In genomic region chr11:46367244-46367915, GRCh38 we compare ENCODE assay signal across 1 cellular context.
TF ChIP-seq lines count a peak whose summit lies in the region.

No MANE protein-coding gene starts in this region.

TF ChIP-seq in H1, 55 proteins besides CTCF, POLR2A, EP300 and RAD21:
- no peak for TF ChIP-seq KDM4A (IDR thresholded peaks at IDR 0.05; ENCODE audit: low read depth, low read length, severe bottlenecking)
- no peak for TF ChIP-seq RXRA (IDR thresholded peaks at IDR 0.05; ENCODE audit: insufficient read depth, low read depth, low read length)
- no peak for TF ChIP-seq FOSL1 (IDR thresholded peaks at IDR 0.05; ENCODE audit: insufficient read depth, low read depth, low read length)
- TF ChIP-seq PHF8 (conservative IDR thresholded peaks at IDR 0.05; ENCODE audit: low read depth, low read length), result no peak
- no peak for TF ChIP-seq ASH2L (IDR thresholded peaks at IDR 0.05; ENCODE audit: low read length)
- no peak for TF ChIP-seq SIX5 (IDR thresholded peaks at IDR 0.05; ENCODE audit: low read depth, low read length)
- no peak for TF ChIP-seq EGR1 (IDR thresholded peaks at IDR 0.05; ENCODE audit: borderline replicate concordance, low read depth, low read length)
- 0 out of 4 replicates have a peak, but pooled peaks of 1 of the 2 experiments have one; percentile 45 for TF ChIP-seq SIN3A (conservative IDR thresholded peaks at IDR 0.05 in 1 of 2, IDR thresholded peaks at IDR 0.05 in 1 of 2; ENCODE audit: low read depth in 1 of 2, low read length in 2 of 2)
- peak; percentile 55; the same call in 1 of the 2 replicates for TF ChIP-seq GABPA (IDR thresholded peaks at IDR 0.05; ENCODE audit: borderline replicate concordance, insufficient read depth, low read length)
- TF ChIP-seq BRCA1 (IDR thresholded peaks at IDR 0.05; ENCODE audit: low read depth, low read length), result no peak
- 0 out of 2 replicates have a peak, but pooled peaks have one; percentile 12 for TF ChIP-seq TCF12 (IDR thresholded peaks at IDR 0.05; ENCODE audit: low read depth, low read length)
- TF ChIP-seq, protein P1, sequence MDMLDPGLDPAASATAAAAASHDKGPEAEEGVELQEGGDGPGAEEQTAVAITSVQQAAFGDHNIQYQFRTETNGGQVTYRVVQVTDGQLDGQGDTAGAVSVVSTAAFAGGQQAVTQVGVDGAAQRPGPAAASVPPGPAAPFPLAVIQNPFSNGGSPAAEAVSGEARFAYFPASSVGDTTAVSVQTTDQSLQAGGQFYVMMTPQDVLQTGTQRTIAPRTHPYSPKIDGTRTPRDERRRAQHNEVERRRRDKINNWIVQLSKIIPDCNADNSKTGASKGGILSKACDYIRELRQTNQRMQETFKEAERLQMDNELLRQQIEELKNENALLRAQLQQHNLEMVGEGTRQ (IDR thresholded peaks at IDR 0.05; ENCODE audit: low read length), result no peak
- TF ChIP-seq SUZ12 (IDR thresholded peaks at IDR 0.05; ENCODE audit: low read length), result no peak
- TF ChIP-seq CREB1 (IDR thresholded peaks at IDR 0.05), result peak; percentile 44; the same call in 1 of the 2 replicates
- peak; percentile 57; the same call in 1 of the 2 replicates for TF ChIP-seq MAX (IDR thresholded peaks at IDR 0.05)
- no peak for TF ChIP-seq ZNF274 (IDR thresholded peaks at IDR 0.05; ENCODE audit: borderline replicate concordance, extremely low read depth, low read length)
- TF ChIP-seq JUND (IDR thresholded peaks at IDR 0.05; ENCODE audit: low read length), result no peak
- no peak for TF ChIP-seq SP4 (IDR thresholded peaks at IDR 0.05; ENCODE audit: low read length)
- TF ChIP-seq CBX5 (IDR thresholded peaks at IDR 0.05; ENCODE audit: low read depth, low read length), result no peak
- TF ChIP-seq TAF1 (IDR thresholded peaks at IDR 0.05; ENCODE audit: low read depth, low read length), result no peak
- no peak for TF ChIP-seq BACH1 (IDR thresholded peaks at IDR 0.05; ENCODE audit: low read length)
- TF ChIP-seq RFX5 (IDR thresholded peaks at IDR 0.05; ENCODE audit: borderline replicate concordance, low read depth, low read length), result no peak
- no peak for TF ChIP-seq TEAD4 (IDR thresholded peaks at IDR 0.05; ENCODE audit: low read depth, low read length)
- no peak for TF ChIP-seq BCL11A (IDR thresholded peaks at IDR 0.05; ENCODE audit: low read depth in 2 of 2, low read length in 2 of 2)
- no peak for TF ChIP-seq JUN (IDR thresholded peaks at IDR 0.05; ENCODE audit: low read depth, low read length)
- no peak for TF ChIP-seq CHD7 (IDR thresholded peaks at IDR 0.05; ENCODE audit: insufficient replicate concordance, low read length)
